In the genomic region with DNA sequence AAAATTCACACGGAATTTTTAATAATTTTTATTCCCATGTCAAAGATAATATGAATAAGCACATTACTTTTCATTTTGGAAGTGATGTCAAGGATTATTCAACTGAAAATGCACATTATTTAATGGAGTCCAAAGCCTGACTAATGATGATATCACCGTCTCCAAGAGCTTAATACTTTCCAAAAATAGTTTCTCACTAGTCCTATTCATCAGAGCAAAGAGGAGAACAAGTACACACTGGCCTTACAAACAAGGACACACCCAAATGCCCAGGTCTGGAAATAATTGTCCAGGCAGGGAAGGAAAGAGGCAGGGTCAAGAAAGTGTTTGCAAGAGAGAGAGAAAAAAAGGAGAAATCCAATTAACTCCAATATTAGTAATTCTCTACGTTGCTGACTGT, we compare ENCODE assay signal across 12 cellular contexts.
DNase-seq lines count a peak whose midpoint lies in the region; ATAC-seq, FAIRE-seq and TF ChIP-seq lines count a peak whose summit lies in the region.
"Had no signal": no experiment of that assay in that cellular context is flagged by ENCODE, and none has a peak within 500 bp of the region (broad histone marks: within the 10 kb centered on the region; RNA-seq: fewer than 3 reads in every experiment).

No MANE protein-coding gene starts in this region.

- no peaks in the 10 kb centered on the region for H3K9me3 ChIP-seq in endothelial cell of umbilical vein (replicated peaks; ENCODE audit: control insufficient read depth, insufficient read depth, low read length)
- H3K9me3 ChIP-seq in left lung: no peaks in the 10 kb centered on the region
- H3K9me3 ChIP-seq: prostate gland had no signal

- TF ChIP-seq CTCF in endothelial cell of umbilical vein (IDR thresholded peaks at IDR 0.05; ENCODE audit: extremely low read depth in 1 of 2, insufficient read depth in 1 of 2, low read depth in 1 of 2, low read length in 2 of 2) (no peak), left lung (IDR thresholded peaks at IDR 0.05) (no peak)

- dilution Hi-C loops in endothelial cell of umbilical vein (cut with MboI; ENCODE audit: extremely low pct_ligation_motif_present, low sequenced_read_pairs): no loop called here

- H3K27me3 ChIP-seq in endothelial cell of umbilical vein (ENCODE audit: control insufficient read depth in 2 of 2, insufficient read depth in 2 of 2, low read length in 2 of 2): no peaks in the 10 kb centered on the region
- no peaks in the 10 kb centered on the region for H3K27me3 ChIP-seq in left lung

- H3K36me3 ChIP-seq in endothelial cell of umbilical vein (ENCODE audit: control insufficient read depth in 2 of 2, extremely low read depth in 1 of 2, insufficient read depth in 2 of 2, low read length in 2 of 2) (no peaks in the 10 kb centered on the region), left lung (no peaks in the 10 kb centered on the region), urinary bladder (ENCODE audit: insufficient read depth) (no peaks in the 10 kb centered on the region)
- H3K36me3 ChIP-seq: prostate gland had no signal

- FAIRE-seq in endothelial cell of umbilical vein (lab: Jason Lieb, UNC): peak; percentile 79
- FAIRE-seq: colon had no signal

- WGBS in urinary bladder: 45% methylated on average over 3 of the region's 3 CpGs

- intact Hi-C loops in endothelial cell of umbilical vein (cut with micrococcal nuclease) (no loop called here), left lung (cut with DNase I) (no loop called here)

- TF ChIP-seq POLR2A in endothelial cell of umbilical vein (IDR thresholded peaks at IDR 0.05; ENCODE audit: low read depth, low read length): no peak

- H3K9ac ChIP-seq in endothelial cell of umbilical vein (replicated peaks; ENCODE audit: extremely low read depth, insufficient read depth, low read length): no peak overlapping the region

- H3K4me1 ChIP-seq in endothelial cell of umbilical vein (ENCODE audit: control insufficient read depth, extremely low read depth, insufficient read depth, low read length) (peaks cover 11% of the 10 kb centered on the region), left lung (no peaks in the 10 kb centered on the region), urinary bladder (ENCODE audit: insufficient read depth) (no peaks in the 10 kb centered on the region)
- H3K4me1 ChIP-seq: prostate gland had no signal

- no peaks in the 10 kb centered on the region for H3K9me1 ChIP-seq in endothelial cell of umbilical vein (replicated peaks; ENCODE audit: control insufficient read depth, extremely low read depth, insufficient read depth, low read length)

- peak overlapping the region; percentile 60 for H2AFZ ChIP-seq in endothelial cell of umbilical vein (ENCODE audit: low read depth, low read length)

- DNase-seq in NCI-H82 (lab: John Stamatoyannopoulos, UW) (peak; percentile 25), NCI-H82 treated with DMSO at 0.1 percent for 48 hours (lab: John Stamatoyannopoulos, UW; ENCODE audit: unreplicated experiment) (no peak), endothelial cell of umbilical vein (ENCODE audit: low read depth, low spot score) (peak; percentile 39), left lung (no peak), NOMO-1 treated with DMSO at 0.1 percent for 48 hours (lab: John Stamatoyannopoulos, UW; ENCODE audit: unreplicated experiment) (no peak), H4 (ENCODE audit: low spot score) (no peak)
- DNase-seq: activated T-cell treated with anti-CD3 and anti-CD28 coated beads, Interleukin-2, amount 50 U/mL, for 72 hours; NCI-H524 treated with DMSO at 0.1 percent for 48 hours had no signal

- H3K4me3 ChIP-seq in endothelial cell of umbilical vein (replicated peaks in 1 of 3; ENCODE audit: insufficient read depth in 1 of 3, low read depth in 1 of 3, low read length in 3 of 3) (no peak overlapping the region), left lung (no peak overlapping the region), urinary bladder (ENCODE audit: low read depth, low read length) (no peak overlapping the region)
- H3K4me3 ChIP-seq: prostate gland had no signal

- no peak overlapping the region for H3K27ac ChIP-seq in endothelial cell of umbilical vein (ENCODE audit: insufficient read depth, low read depth, low read length)
- no peak overlapping the region for H3K27ac ChIP-seq in left lung
- H3K27ac ChIP-seq in urinary bladder (ENCODE audit: low read depth): peak overlapping the region; percentile 51
- H3K27ac ChIP-seq: prostate gland had no signal

- BruUV-seq in endothelial cell of umbilical vein (replicated peaks; lab: Mats Ljungman, UMichigan): no TSS peak

- POLR2A ChIA-PET in endothelial cell of umbilical vein (lab: Charles Lee): no interaction called here

- H3K4me2 ChIP-seq in endothelial cell of umbilical vein (ENCODE audit: insufficient read depth, low read length): no peak overlapping the region

- CTCF ChIA-PET in endothelial cell of umbilical vein (lab: Charles Lee): interaction anchor here (0.6 to 1.9 kb wide), 3 partner anchors 23 to 81 kb away, joined by 3 to 6 read pairs (median 3); no protein-coding TSS in a partner anchor

- H3K79me2 ChIP-seq in endothelial cell of umbilical vein (ENCODE audit: control insufficient read depth, insufficient read depth, low read length): no peaks in the 10 kb centered on the region

- no peaks in the 10 kb centered on the region for H4K20me1 ChIP-seq in endothelial cell of umbilical vein (replicated peaks; ENCODE audit: control insufficient read depth, extremely low read depth, insufficient read depth, low read length)

- peak; percentile 91 for ATAC-seq in left lung
- no peak for ATAC-seq in GM19023 (IDR thresholded peaks at IDR 0.05; ENCODE audit: unreplicated experiment)
- ATAC-seq: activated T-cell treated with anti-CD3 and anti-CD28 coated beads, Interleukin-2, amount 50 U/mL, for 72 hours had no signal

TF ChIP-seq in endothelial cell of umbilical vein, 7 proteins besides CTCF, POLR2A, EP300 and RAD21:
- TF ChIP-seq JUN (IDR thresholded peaks at IDR 0.05; ENCODE audit: borderline replicate concordance, insufficient read depth, insufficient read length, low read depth) (no peak), FOS (IDR thresholded peaks at IDR 0.05; ENCODE audit: borderline replicate concordance, insufficient read depth, low read length) (peak; percentile 70)
TF ChIP-seq in endothelial cell of umbilical vein: peak in this region for 1.

Comparison
In these comparisons a context has a peak if more than half of its experiments do, and no peak if none do; other contexts are left out.
1. DNase-seq: peak in NCI-H82 (single experiment) and endothelial cell of umbilical vein (single experiment); none in NCI-H82 treated with DMSO at 0.1 percent for 48 hours (single experiment), left lung (0 of 2), NOMO-1 treated with DMSO at 0.1 percent for 48 hours (single experiment) and H4 (single experiment).